Comparison of ENCODE assay signal across 14 cellular contexts in the genomic region with DNA sequence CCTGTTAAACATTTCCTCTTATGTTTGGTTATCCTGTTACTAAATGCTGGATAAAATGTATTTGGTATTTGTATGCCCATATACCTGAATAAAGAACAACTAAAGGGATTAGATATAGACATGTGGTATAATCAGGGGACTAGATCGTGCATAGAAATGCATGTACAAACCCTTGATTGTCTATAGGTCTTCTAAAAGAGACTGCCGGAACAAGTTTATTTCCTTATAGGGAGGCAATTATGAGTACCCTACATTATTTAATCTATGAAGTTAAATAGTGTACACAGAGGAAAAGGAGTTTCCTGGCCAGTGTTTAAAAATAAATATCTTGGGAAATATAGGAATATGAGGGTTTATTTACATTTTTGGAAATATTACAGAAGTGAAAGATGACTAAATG. TPM values are rescaled to one million over a fixed set of nuclear protein-coding genes. Genes with fewer than 3 reads are reported as not detected.
DNase-seq lines count a peak whose midpoint lies in the region; ATAC-seq and TF ChIP-seq lines count a peak whose summit lies in the region.
"Had no signal": no experiment of that assay in that cellular context is flagged by ENCODE, and none has a peak within 500 bp of the region (broad histone marks: within the 10 kb centered on the region; RNA-seq: fewer than 3 reads in every experiment).

No MANE protein-coding gene starts in this region.

- intact Hi-C loops in CD4-positive, alpha-beta T cell (cut with DNase I, micrococcal nuclease), result no loop called here
- intact Hi-C loops in left colon (cut with DNase I, micrococcal nuclease), result loop anchor here in 1 of 2 donors (10.0 kb wide), 1 partner anchor 108 kb away; no protein-coding TSS in a partner anchor

- CTCF ChIA-PET in CD4-positive, alpha-beta T cell (lab: Charles Lee), result interaction anchor here (0.9 kb wide), 3 partner anchors 20 to 57 kb away, joined by 3 read pairs; no protein-coding TSS in a partner anchor

- H3K27me3 ChIP-seq in CD4-positive, alpha-beta T cell (ENCODE audit: control insufficient read depth, insufficient read depth, low read length), result no peaks in the 10 kb centered on the region

- no peaks in the 10 kb centered on the region for H3K9me3 ChIP-seq in CD4-positive, alpha-beta T cell (ENCODE audit: control insufficient read depth, low read length)
- no peaks in the 10 kb centered on the region for H3K9me3 ChIP-seq in T-helper 17 cell (ENCODE audit: control insufficient read depth, low read length, poor library complexity, severe bottlenecking)
- H3K9me3 ChIP-seq: Caco-2 had no signal

- H3K27ac ChIP-seq in CD4-positive, alpha-beta T cell (ENCODE audit: low read depth, low read length), result no peak overlapping the region
- H3K27ac ChIP-seq: GM23248 had no signal

- no peak for DNase-seq in CD4-positive, alpha-beta T cell
- DNase-seq in T-helper 17 cell, result no peak
- DNase-seq in left colon, result no peak
- DNase-seq in NCI-H345 (lab: John Stamatoyannopoulos, UW), result no peak
- no peak for DNase-seq in midbrain (lab: John Stamatoyannopoulos, UW)
- DNase-seq: C1 segment of cervical spinal cord; Caco-2; CD8-positive, alpha-beta T cell; DMS153; DND-41; GM23248; H7; HCEC 1CT had no signal

- ATAC-seq in CD4-positive, alpha-beta T cell (ENCODE audit: poor library complexity), result no peak
- ATAC-seq in T-helper 17 cell (no peak), left colon (peak; percentile 59)
- ATAC-seq in stimulated activated memory B cell treated with anti-CD40 and anti-IgM and Interleukin-4, amounts not matched to agents 10 μg/mL and 1 μg/mL and 100 μg/mL, for 72 hours, result no peak
- ATAC-seq: CD8-positive, alpha-beta T cell had no signal

- no peak overlapping the region for H3K4me3 Mint-ChIP-seq in CD4-positive, alpha-beta T cell
- H3K4me3 Mint-ChIP-seq in T-helper 17 cell, result no peak overlapping the region
- no peak overlapping the region for H3K4me3 Mint-ChIP-seq in stimulated activated memory B cell treated with anti-CD40 and anti-IgM and Interleukin-4, amounts not matched to agents 10 μg/mL and 1 μg/mL and 100 μg/mL, for 72 hours
- H3K4me3 Mint-ChIP-seq: CD8-positive, alpha-beta T cell had no signal

- peaks cover 63% of the 10 kb centered on the region for H3K4me1 Mint-ChIP-seq in CD4-positive, alpha-beta T cell (ENCODE audit: low read depth)
- H3K4me1 Mint-ChIP-seq in T-helper 17 cell, result peaks cover 32% of the 10 kb centered on the region
- peaks cover 34% of the 10 kb centered on the region for H3K4me1 Mint-ChIP-seq in stimulated activated memory B cell treated with anti-CD40 and anti-IgM and Interleukin-4, amounts not matched to agents 10 μg/mL and 1 μg/mL and 100 μg/mL, for 72 hours

- H3K9me3 Mint-ChIP-seq in CD4-positive, alpha-beta T cell, result peaks cover 4% of the 10 kb centered on the region
- no peaks in the 10 kb centered on the region for H3K9me3 Mint-ChIP-seq in stimulated activated memory B cell treated with anti-CD40 and anti-IgM and Interleukin-4, amounts not matched to agents 10 μg/mL and 1 μg/mL and 100 μg/mL, for 72 hours

- no peaks in the 10 kb centered on the region for H3K27me3 Mint-ChIP-seq in CD4-positive, alpha-beta T cell
- H3K27me3 Mint-ChIP-seq in T-helper 17 cell, result no peaks in the 10 kb centered on the region
- no peaks in the 10 kb centered on the region for H3K27me3 Mint-ChIP-seq in stimulated activated memory B cell treated with anti-CD40 and anti-IgM and Interleukin-4, amounts not matched to agents 10 μg/mL and 1 μg/mL and 100 μg/mL, for 72 hours

- POLR2A ChIA-PET in CD4-positive, alpha-beta T cell (lab: Charles Lee), result no interaction called here

- no peak for TF ChIP-seq CTCF in CD4-positive, alpha-beta T cell (IDR thresholded peaks at IDR 0.05)

- peak overlapping the region; percentile 15 for H3K27ac Mint-ChIP-seq in CD4-positive, alpha-beta T cell
- H3K27ac Mint-ChIP-seq in T-helper 17 cell, result peak overlapping the region; percentile 83
- H3K27ac Mint-ChIP-seq in stimulated activated memory B cell treated with anti-CD40 and anti-IgM and Interleukin-4, amounts not matched to agents 10 μg/mL and 1 μg/mL and 100 μg/mL, for 72 hours, result peak overlapping the region; percentile 4

- peaks cover 73% of the 10 kb centered on the region for H3K36me3 Mint-ChIP-seq in CD4-positive, alpha-beta T cell (ENCODE audit: low read depth)
- no peaks in the 10 kb centered on the region for H3K36me3 Mint-ChIP-seq in T-helper 17 cell (ENCODE audit: low read depth)
- H3K36me3 Mint-ChIP-seq in stimulated activated memory B cell treated with anti-CD40 and anti-IgM and Interleukin-4, amounts not matched to agents 10 μg/mL and 1 μg/mL and 100 μg/mL, for 72 hours, result peaks cover 35% of the 10 kb centered on the region

RNA-seq across cellular contexts. Expression of a gene that starts 44.6 kb away (rescaled TPM):
- 100 to 1,000 TPM; 134 to 148 TPM for total RNA-seq in CD4-positive, alpha-beta T cell
- total RNA-seq in T-helper 17 cell, result 100 to 1,000 TPM; 137 to 138 TPM
- 10 to 100 TPM; 39.4 to 51.2 TPM for total RNA-seq in left colon

Comparison
In these comparisons a context has a peak if more than half of its experiments do, and no peak if none do; other contexts are left out.
1. H3K27ac Mint-ChIP-seq: peak in every context shown above with its lines; median percentile 83 in T-helper 17 cell; 15 in CD4-positive, alpha-beta T cell; 4 in stimulated activated memory B cell treated with anti-CD40 and anti-IgM and Interleukin-4, amounts not matched to agents 10 μg/mL and 1 μg/mL and 100 μg/mL, for 72 hours.